ENCODE assay signal across 30 cellular contexts in the genomic region with DNA sequence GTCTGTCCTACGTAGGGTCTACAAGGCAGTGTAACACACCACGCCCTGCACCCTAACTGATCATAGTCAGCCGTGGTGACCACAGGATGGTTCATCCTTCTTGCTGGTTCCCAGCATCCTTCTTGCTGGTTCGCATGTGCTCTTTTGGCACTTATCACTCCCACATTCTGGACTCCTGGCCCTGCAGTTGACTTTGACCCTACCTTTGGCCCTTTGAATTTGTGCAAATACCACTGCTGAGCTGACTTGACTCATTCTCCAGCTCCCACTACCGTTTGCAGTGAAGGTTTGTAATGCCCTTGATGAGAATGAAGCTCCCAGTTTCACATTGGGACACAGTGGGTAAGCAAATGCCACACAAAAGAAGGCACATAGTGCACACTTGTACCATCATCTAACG. TPM values are rescaled to one million over a fixed set of nuclear protein-coding genes. Genes with fewer than 3 reads are reported as not detected.
"Had no signal": no experiment of that assay in that cellular context is flagged by ENCODE, and none has a peak within 500 bp of the region (broad histone marks: within the 10 kb centered on the region; RNA-seq: fewer than 3 reads in every experiment).

No MANE protein-coding gene starts in this region.

- H3K9me3 ChIP-seq: ascending aorta, breast epithelium, esophagus muscularis mucosa, gastrocnemius medialis had no signal

- H3K27me3 ChIP-seq: ascending aorta, breast epithelium, esophagus muscularis mucosa, foreskin keratinocyte, gastrocnemius medialis had no signal

- ATAC-seq: activated naive CD4-positive, alpha-beta T cell treated with anti-CD3 and anti-CD28 coated beads, Interleukin-2, amount 50 U/mL, for 72 hours; activated T-cell treated with anti-CD3 and anti-CD28 coated beads, Interleukin-2, amount 50 U/mL, for 72 hours; effector memory CD8-positive, alpha-beta T cell; foreskin keratinocyte; gastrocnemius medialis; WTC11 had no signal

- FAIRE-seq: colon had no signal

- H3K36me3 ChIP-seq: ascending aorta, breast epithelium, esophagus muscularis mucosa, gastrocnemius medialis had no signal

- H3K4me1 ChIP-seq: breast epithelium had no signal

- H3K4me3 ChIP-seq: ascending aorta, breast epithelium, esophagus muscularis mucosa, gastrocnemius medialis had no signal

- DNase-seq: activated CD4-positive, alpha-beta memory T cell treated with anti-CD3 and anti-CD28 coated beads, Interleukin-2, amount 10 ng/mL, durations not matched to agents 7 days and 5 days; activated CD4-positive, alpha-beta T cell treated with anti-CD3 and anti-CD28 coated beads for 1 hour; activated CD4-positive, alpha-beta T cell treated with anti-CD3 and anti-CD28 coated beads for 4 hours; activated CD4-positive, alpha-beta T cell treated with anti-CD3 and anti-CD28 coated beads, Interleukin-2, amount 10 ng/mL, durations not matched to agents 7 days and 5 days; activated CD4-positive, alpha-beta T cell treated with anti-CD3 and anti-CD28 coated beads, Interleukin-2, amount 50 U/mL, for 4 hours; activated CD8-positive, alpha-beta memory T cell treated with anti-CD3 and anti-CD28 coated beads, Interleukin-2, amount 50 U/mL, for 48 hours; activated gamma-delta T cell; activated naive CD4-positive, alpha-beta T cell; activated naive CD4-positive, alpha-beta T cell treated with anti-CD3 and anti-CD28 coated beads, Interleukin-2, amount 10 ng/mL, durations not matched to agents 7 days and 5 days; activated naive CD8-positive, alpha-beta T cell treated with anti-CD3 and anti-CD28 coated beads, Interleukin-2, amount 10 ng/mL, durations not matched to agents 7 days and 5 days; activated T-cell treated with anti-CD3 and anti-CD28 coated beads for 4 hours; activated T-cell treated with anti-CD3 and anti-CD28 coated beads, Interleukin-2, amount 50 U/mL, for 24 hours; activated T-cell treated with anti-CD3 and anti-CD28 coated beads, Interleukin-2, amount 50 U/mL, for 72 hours; caudate nucleus; cortex of kidney; dermis blood vessel endothelial cell; effector CD4-positive, alpha-beta T cell; effector memory CD8-positive, alpha-beta T cell; erythroblast; foreskin keratinocyte; gastrocnemius medialis; glutamatergic neuron; T-helper 2 cell had no signal

- H3K27ac ChIP-seq: breast epithelium, esophagus muscularis mucosa, foreskin keratinocyte, gastrocnemius medialis, VCaP had no signal

RNA-seq across cellular contexts. Expression of a gene that starts 33.8 kb away (rescaled TPM):
- total RNA-seq: activated CD4-positive, alpha-beta memory T cell treated with anti-CD3 and anti-CD28 coated beads, Interleukin-2, amount 10 ng/mL, durations not matched to agents 7 days and 5 days; activated naive CD8-positive, alpha-beta T cell treated with anti-CD3 and anti-CD28 coated beads, Interleukin-2, amount 10 ng/mL, durations not matched to agents 7 days and 5 days; dermis blood vessel endothelial cell had no signal
- polyA plus RNA-seq: foreskin keratinocyte had no signal
